25 cellular contexts compared by ENCODE assay signal in the genomic region with DNA sequence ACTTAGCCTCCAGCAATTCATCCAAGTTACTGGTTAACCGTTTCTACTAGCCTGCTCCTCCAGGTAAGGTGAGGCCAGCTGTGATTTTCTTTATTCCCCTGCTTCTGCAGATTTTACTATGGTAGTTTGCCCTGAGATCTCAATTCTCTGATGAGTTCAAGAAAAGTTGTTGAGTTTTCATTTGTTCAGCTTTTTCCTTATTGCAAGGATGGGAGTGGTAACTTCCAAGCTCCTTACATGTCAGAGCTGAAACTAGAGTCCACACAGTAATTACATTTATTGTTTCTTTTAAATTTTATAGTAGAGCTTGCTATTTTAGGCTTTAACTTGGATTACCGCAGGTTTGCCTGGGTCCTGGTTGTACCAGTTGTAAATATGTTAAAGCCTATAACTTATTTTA.
"Had no signal": no experiment of that assay in that cellular context is flagged by ENCODE, and none has a peak within 500 bp of the region (broad histone marks: within the 10 kb centered on the region; RNA-seq: fewer than 3 reads in every experiment).

No MANE protein-coding gene starts in this region.

- H3K9me3 ChIP-seq: pancreas, prostate gland, stomach, testis, thyroid gland, uterus had no signal

- H3K27ac ChIP-seq: pancreas, prostate gland, skin epidermis, stomach, testis, thyroid gland, uterus had no signal

- H3K36me3 ChIP-seq: pancreas, prostate gland, stomach, thyroid gland, uterus had no signal

- DNase-seq: head of caudate nucleus; hypothalamus; immature natural killer cell; kidney; left ventricle myocardium superior; naive thymus-derived CD8-positive, alpha-beta T cell; nucleus accumbens; pancreas; posterior cingulate gyrus; retina; right cardiac atrium; stimulated activated CD4-positive, alpha-beta T cell treated with anti-CD3 and anti-CD28 coated beads, Interleukin-12 subunit alpha, Interleukin-12 subunit beta, amount 100 ng/mL, for 4 hours; stimulated activated CD4-positive, alpha-beta T cell treated with anti-CD3 and anti-CD28 coated beads, Interleukin-15, amount 100 ng/mL, for 24 hours; stimulated activated CD4-positive, alpha-beta T cell treated with anti-CD3 and anti-CD28 coated beads, Interleukin-2, amount 100 ng/mL, for 24 hours; stimulated activated CD4-positive, alpha-beta T cell treated with anti-CD3 and anti-CD28 coated beads, Interleukin-4, amount 100 ng/mL, for 1 hour; stimulated activated naive B cell treated with anti-CD40 and anti-IgM and Interleukin-4, amounts not matched to agents 10 μg/mL and 1 μg/mL and 100 μg/mL, for 72 hours; stimulated activated naive CD8-positive, alpha-beta T cell treated with anti-CD3 and anti-CD28 coated beads, Interleukin-15, Interleukin-2, amounts not matched to agents 100 U/mL and 50 U/mL, for 24 hours; stomach; testis; thyroid gland; trophoblast cell; uterus had no signal

- H3K4me3 ChIP-seq: lung, pancreas, prostate gland, skin epidermis, stomach, testis, thyroid gland, uterus had no signal

- H3K27me3 ChIP-seq: pancreas, stomach, testis, thyroid gland, uterus had no signal

- H3K4me1 ChIP-seq: pancreas, prostate gland, testis, thyroid gland, uterus had no signal
